ENCODE assay signal across 1 cellular context in the genomic region with DNA sequence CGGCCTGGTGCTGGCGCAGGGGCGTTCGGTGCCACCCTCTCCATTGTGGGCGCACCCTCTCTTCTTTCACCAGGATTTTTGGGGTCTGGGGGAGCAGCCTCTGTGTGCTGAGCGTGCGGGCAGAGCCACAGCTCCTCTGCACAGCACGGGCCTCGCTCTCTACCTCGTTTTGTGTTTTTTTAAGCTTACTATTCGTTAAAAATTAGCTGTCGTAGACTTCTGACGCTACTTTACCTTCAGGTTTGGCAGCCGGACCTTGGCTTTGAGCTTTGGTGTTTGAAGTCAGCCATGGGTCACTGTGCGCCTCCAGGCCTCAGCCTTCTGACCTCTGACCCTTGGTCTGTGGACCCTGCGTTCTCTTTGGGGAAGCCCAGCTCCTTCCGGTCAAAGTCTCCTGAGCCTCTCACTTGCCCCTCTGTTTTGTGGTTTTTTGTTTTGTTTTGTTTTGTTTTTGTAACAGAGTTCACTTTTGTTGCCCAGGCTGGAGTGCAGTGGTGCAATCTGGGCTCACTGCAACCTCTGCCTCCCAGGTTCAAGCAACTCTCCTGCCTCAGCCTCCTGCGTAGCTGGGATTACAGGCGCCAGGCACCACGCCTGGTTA.
TF ChIP-seq lines count a peak whose summit lies in the region.

No MANE protein-coding gene starts in this region.

TF ChIP-seq in HepG2, 621 proteins besides CTCF, POLR2A, EP300 and RAD21 (continued from another document and continues in another):
- TF ChIP-seq, protein P1, sequence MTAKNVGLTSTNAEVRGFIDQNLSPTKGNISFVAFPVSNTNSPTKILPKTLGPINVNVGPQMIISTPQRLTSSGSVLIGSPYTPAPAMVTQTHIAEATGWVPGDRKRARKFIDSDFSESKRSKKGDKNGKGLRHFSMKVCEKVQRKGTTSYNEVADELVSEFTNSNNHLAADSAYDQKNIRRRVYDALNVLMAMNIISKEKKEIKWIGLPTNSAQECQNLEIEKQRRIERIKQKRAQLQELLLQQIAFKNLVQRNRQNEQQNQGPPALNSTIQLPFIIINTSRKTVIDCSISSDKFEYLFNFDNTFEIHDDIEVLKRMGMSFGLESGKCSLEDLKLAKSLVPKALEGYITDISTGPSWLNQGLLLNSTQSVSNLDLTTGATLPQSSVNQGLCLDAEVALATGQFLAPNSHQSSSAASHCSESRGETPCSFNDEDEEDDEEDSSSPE (CRISPR knock-in tag; IDR thresholded peaks at IDR 0.05): no peak
- TF ChIP-seq ZNF672 (CRISPR knock-in tag; IDR thresholded peaks at IDR 0.05): no peak
- no peak for TF ChIP-seq MAFF (IDR thresholded peaks at IDR 0.05; ENCODE audit: low read depth, low read length)
- TF ChIP-seq MYC (CRISPR knock-in tag; IDR thresholded peaks at IDR 0.05; ENCODE audit: borderline replicate concordance): peak; percentile 55; the same call in 1 of the 2 replicates
- TF ChIP-seq HOXA5 (CRISPR knock-in tag; IDR thresholded peaks at IDR 0.05): no peak
- TF ChIP-seq ZNF496 (CRISPR knock-in tag; IDR thresholded peaks at IDR 0.05; ENCODE audit: insufficient replicate concordance): no peak
- TF ChIP-seq PRDM4 (CRISPR knock-in tag; IDR thresholded peaks at IDR 0.05; ENCODE audit: borderline replicate concordance): no peak
- TF ChIP-seq SMYD3 (CRISPR knock-in tag; IDR thresholded peaks at IDR 0.05): no peak
- peak; percentile 93 for TF ChIP-seq TRIM24 (CRISPR knock-in tag; IDR thresholded peaks at IDR 0.05)
- no peak for TF ChIP-seq ZNF720 (CRISPR knock-in tag; IDR thresholded peaks at IDR 0.05)
- TF ChIP-seq ZBTB7A (CRISPR knock-in tag; IDR thresholded peaks at IDR 0.05): no peak
- no peak for TF ChIP-seq PREB (CRISPR knock-in tag; IDR thresholded peaks at IDR 0.05)
- no peak for TF ChIP-seq RFX5 (IDR thresholded peaks at IDR 0.05; ENCODE audit: low read depth, low read length)
- TF ChIP-seq STAG1 (CRISPR knock-in tag; IDR thresholded peaks at IDR 0.05): no peak
- no peak for TF ChIP-seq ZNF382 (CRISPR knock-in tag; IDR thresholded peaks at IDR 0.05; ENCODE audit: borderline replicate concordance)
- TF ChIP-seq LCORL (IDR thresholded peaks at IDR 0.05): peak; percentile 86
- peak; percentile 95 for TF ChIP-seq LCORL (CRISPR knock-in tag; IDR thresholded peaks at IDR 0.05)
- TF ChIP-seq, protein P2, sequence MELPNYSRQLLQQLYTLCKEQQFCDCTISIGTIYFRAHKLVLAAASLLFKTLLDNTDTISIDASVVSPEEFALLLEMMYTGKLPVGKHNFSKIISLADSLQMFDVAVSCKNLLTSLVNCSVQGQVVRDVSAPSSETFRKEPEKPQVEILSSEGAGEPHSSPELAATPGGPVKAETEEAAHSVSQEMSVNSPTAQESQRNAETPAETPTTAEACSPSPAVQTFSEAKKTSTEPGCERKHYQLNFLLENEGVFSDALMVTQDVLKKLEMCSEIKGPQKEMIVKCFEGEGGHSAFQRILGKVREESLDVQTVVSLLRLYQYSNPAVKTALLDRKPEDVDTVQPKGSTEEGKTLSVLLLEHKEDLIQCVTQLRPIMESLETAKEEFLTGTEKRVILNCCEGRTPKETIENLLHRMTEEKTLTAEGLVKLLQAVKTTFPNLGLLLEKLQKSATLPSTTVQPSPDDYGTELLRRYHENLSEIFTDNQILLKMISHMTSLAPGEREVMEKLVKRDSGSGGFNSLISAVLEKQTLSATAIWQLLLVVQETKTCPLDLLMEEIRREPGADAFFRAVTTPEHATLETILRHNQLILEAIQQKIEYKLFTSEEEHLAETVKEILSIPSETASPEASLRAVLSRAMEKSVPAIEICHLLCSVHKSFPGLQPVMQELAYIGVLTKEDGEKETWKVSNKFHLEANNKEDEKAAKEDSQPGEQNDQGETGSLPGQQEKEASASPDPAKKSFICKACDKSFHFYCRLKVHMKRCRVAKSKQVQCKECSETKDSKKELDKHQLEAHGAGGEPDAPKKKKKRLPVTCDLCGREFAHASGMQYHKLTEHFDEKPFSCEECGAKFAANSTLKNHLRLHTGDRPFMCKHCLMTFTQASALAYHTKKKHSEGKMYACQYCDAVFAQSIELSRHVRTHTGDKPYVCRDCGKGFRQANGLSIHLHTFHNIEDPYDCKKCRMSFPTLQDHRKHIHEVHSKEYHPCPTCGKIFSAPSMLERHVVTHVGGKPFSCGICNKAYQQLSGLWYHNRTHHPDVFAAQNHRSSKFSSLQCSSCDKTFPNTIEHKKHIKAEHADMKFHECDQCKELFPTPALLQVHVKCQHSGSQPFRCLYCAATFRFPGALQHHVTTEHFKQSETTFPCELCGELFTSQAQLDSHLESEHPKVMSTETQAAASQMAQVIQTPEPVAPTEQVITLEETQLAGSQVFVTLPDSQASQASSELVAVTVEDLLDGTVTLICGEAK (IDR thresholded peaks at IDR 0.05): no peak
- TF ChIP-seq, protein P2 (CRISPR knock-in tag; IDR thresholded peaks at IDR 0.05): peak; percentile 21; the same call in 1 of the 2 replicates
- TF ChIP-seq MTA1 (CRISPR knock-in tag; IDR thresholded peaks at IDR 0.05; ENCODE audit: borderline replicate concordance): peak; percentile 94
- TF ChIP-seq PPARG (CRISPR knock-in tag; conservative IDR thresholded peaks at IDR 0.05): peak; percentile 88
- no peak for TF ChIP-seq KLF13 (CRISPR knock-in tag; IDR thresholded peaks at IDR 0.05)
- peak; percentile 58; the same call in 1 of the 2 replicates for TF ChIP-seq ZSCAN5A (CRISPR knock-in tag; IDR thresholded peaks at IDR 0.05; ENCODE audit: borderline replicate concordance)
- TF ChIP-seq HNF1B (CRISPR knock-in tag; IDR thresholded peaks at IDR 0.05): peak; percentile 68; the same call in 1 of the 2 replicates
- TF ChIP-seq, protein P3, sequence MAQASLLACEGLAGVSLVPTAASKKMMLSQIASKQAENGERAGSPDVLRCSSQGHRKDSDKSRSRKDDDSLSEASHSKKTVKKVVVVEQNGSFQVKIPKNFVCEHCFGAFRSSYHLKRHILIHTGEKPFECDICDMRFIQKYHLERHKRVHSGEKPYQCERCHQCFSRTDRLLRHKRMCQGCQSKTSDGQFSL (CRISPR knock-in tag; IDR thresholded peaks at IDR 0.05): no peak
- no peak for TF ChIP-seq SRSF9 (IDR thresholded peaks at IDR 0.05; ENCODE audit: borderline replicate concordance, insufficient read depth, low read depth, low read length, poor library complexity, severe bottlenecking)
- TF ChIP-seq TRIM22 (IDR thresholded peaks at IDR 0.05): no peak
- TF ChIP-seq MAFK (conservative IDR thresholded peaks at IDR 0.05 in 1 of 2, IDR thresholded peaks at IDR 0.05 in 1 of 2; ENCODE audit: low read length in 2 of 2): no peak
- TF ChIP-seq BCL6 (CRISPR knock-in tag; IDR thresholded peaks at IDR 0.05): peak; percentile 85
- no peak; the same call in 1 of the 2 replicates for TF ChIP-seq ZBTB38 (CRISPR knock-in tag; IDR thresholded peaks at IDR 0.05)
- TF ChIP-seq, protein P4, sequence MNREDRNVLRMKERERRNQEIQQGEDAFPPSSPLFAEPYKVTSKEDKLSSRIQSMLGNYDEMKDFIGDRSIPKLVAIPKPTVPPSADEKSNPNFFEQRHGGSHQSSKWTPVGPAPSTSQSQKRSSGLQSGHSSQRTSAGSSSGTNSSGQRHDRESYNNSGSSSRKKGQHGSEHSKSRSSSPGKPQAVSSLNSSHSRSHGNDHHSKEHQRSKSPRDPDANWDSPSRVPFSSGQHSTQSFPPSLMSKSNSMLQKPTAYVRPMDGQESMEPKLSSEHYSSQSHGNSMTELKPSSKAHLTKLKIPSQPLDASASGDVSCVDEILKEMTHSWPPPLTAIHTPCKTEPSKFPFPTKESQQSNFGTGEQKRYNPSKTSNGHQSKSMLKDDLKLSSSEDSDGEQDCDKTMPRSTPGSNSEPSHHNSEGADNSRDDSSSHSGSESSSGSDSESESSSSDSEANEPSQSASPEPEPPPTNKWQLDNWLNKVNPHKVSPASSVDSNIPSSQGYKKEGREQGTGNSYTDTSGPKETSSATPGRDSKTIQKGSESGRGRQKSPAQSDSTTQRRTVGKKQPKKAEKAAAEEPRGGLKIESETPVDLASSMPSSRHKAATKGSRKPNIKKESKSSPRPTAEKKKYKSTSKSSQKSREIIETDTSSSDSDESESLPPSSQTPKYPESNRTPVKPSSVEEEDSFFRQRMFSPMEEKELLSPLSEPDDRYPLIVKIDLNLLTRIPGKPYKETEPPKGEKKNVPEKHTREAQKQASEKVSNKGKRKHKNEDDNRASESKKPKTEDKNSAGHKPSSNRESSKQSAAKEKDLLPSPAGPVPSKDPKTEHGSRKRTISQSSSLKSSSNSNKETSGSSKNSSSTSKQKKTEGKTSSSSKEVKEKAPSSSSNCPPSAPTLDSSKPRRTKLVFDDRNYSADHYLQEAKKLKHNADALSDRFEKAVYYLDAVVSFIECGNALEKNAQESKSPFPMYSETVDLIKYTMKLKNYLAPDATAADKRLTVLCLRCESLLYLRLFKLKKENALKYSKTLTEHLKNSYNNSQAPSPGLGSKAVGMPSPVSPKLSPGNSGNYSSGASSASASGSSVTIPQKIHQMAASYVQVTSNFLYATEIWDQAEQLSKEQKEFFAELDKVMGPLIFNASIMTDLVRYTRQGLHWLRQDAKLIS (CRISPR knock-in tag; IDR thresholded peaks at IDR 0.05): no peak
